24 cellular contexts compared by ENCODE assay signal in the genomic region with DNA sequence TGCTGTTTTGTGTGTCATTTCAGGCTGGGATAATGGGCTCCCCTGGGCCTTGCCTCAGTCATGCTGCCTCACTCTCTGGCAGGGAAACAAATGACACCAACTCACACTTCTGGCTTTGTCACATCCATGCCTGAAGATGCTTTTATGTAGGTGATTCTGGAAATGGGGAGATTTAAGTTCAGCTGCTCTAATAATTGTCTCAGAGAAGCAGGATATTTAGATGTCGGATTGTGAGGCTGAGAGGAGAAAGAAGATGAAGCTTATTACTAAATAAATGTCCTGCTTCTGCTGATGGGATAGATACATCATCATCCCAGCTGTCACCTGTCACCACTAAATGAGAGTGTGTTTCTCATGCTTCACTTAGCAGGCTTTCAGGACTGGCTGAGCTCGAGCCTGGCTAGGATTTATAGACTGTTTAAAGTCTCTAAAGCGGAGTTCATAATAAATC.
DNase-seq lines count a peak whose midpoint lies in the region; ATAC-seq and TF ChIP-seq lines count a peak whose summit lies in the region.
"Had no signal": no experiment of that assay in that cellular context is flagged by ENCODE, and none has a peak within 500 bp of the region (broad histone marks: within the 10 kb centered on the region; RNA-seq: fewer than 3 reads in every experiment).

No MANE protein-coding gene starts in this region.

- peaks cover 0 to under 1% of the 10 kb centered on the region in 2 donors for H3K9me3 ChIP-seq in breast epithelium
- H3K9me3 ChIP-seq: gastrocnemius medialis, sigmoid colon, upper lobe of left lung had no signal

- H3K4me1 ChIP-seq in breast epithelium, result no peaks in the 10 kb centered on the region
- H3K4me1 ChIP-seq: gastrocnemius medialis, sigmoid colon, upper lobe of left lung had no signal

- no peaks in the 10 kb centered on the region for H3K27me3 ChIP-seq in breast epithelium
- H3K27me3 ChIP-seq: dorsolateral prefrontal cortex, gastrocnemius medialis, hepatocyte, sigmoid colon, upper lobe of left lung had no signal

- no peak for TF ChIP-seq POLR2A in breast epithelium (IDR thresholded peaks at IDR 0.05)

- no peak for ATAC-seq in HG03432 (IDR thresholded peaks at IDR 0.05; ENCODE audit: unreplicated experiment)
- ATAC-seq: activated T-cell treated with anti-CD3 and anti-CD28 coated beads, Interleukin-2, amount 50 U/mL, for 4 hours; gastrocnemius medialis; stimulated activated memory B cell treated with anti-CD40 and anti-IgM and Interleukin-4, amounts not matched to agents 10 μg/mL and 1 μg/mL and 100 μg/mL, for 72 hours had no signal

- no peak overlapping the region for H3K27ac ChIP-seq in breast epithelium
- H3K27ac ChIP-seq: dorsolateral prefrontal cortex, gastrocnemius medialis, hepatocyte, sigmoid colon, upper lobe of left lung, VCaP had no signal

- no peaks in the 10 kb centered on the region for H3K36me3 ChIP-seq in breast epithelium
- H3K36me3 ChIP-seq: gastrocnemius medialis, sigmoid colon, upper lobe of left lung had no signal

- intact Hi-C loops in breast epithelium (cut with DNase I; ENCODE audit: low total_unique reads), result no loop called here

- DNase-seq in DMS53 (lab: John Stamatoyannopoulos, UW), result peak; percentile 40
- DNase-seq in NCI-H1694 (lab: John Stamatoyannopoulos, UW), result peak; percentile 83
- DNase-seq in NCI-H446 treated with DMSO at 0.1 percent for 48 hours (lab: John Stamatoyannopoulos, UW), result peak; percentile 62
- peak; percentile 48 for DNase-seq in left kidney (ENCODE audit: low read depth, low spot score)
- no peak for DNase-seq in breast epithelium (ENCODE audit: low spot score in 2 of 2)
- DNase-seq in EL, result no peak
- DNase-seq: activated CD4-positive, alpha-beta T cell treated with anti-CD3 and anti-CD28 coated beads, Interleukin-2, amount 10 ng/mL, durations not matched to agents 24 days and 14 days; activated gamma-delta T cell treated with Interleukin-2 at 50 U/mL for 16 hours; activated T-cell treated with anti-CD3 and anti-CD28 coated beads, Interleukin-2, amount 50 U/mL, for 4 hours; CD4-positive, CD25-positive, alpha-beta regulatory T cell; cerebellar nuclear complex; dorsolateral prefrontal cortex; gastrocnemius medialis; GOT3; mammary epithelial cell; NCI-H1092; Right ventricle myocardium superior; sigmoid colon; stimulated activated CD4-positive, alpha-beta T cell treated with anti-CD3 and anti-CD28 coated beads, Interleukin-4, amount 100 ng/mL, for 4 hours; upper lobe of left lung had no signal

- no peak for TF ChIP-seq CTCF in breast epithelium (IDR thresholded peaks at IDR 0.05)

- H3K4me3 ChIP-seq in breast epithelium, result no peak overlapping the region
- H3K4me3 ChIP-seq: dorsolateral prefrontal cortex, gastrocnemius medialis, hepatocyte, sigmoid colon, upper lobe of left lung had no signal

Comparison
In these comparisons a context has a peak if more than half of its experiments do, and no peak if none do; other contexts are left out.
1. DNase-seq: peak in DMS53 (single experiment), NCI-H1694 (single experiment), NCI-H446 treated with DMSO at 0.1 percent for 48 hours (single experiment) and left kidney (single experiment); none in breast epithelium (0 of 2) and EL (single experiment).